22 cellular contexts compared by ENCODE assay signal in the genomic region with DNA sequence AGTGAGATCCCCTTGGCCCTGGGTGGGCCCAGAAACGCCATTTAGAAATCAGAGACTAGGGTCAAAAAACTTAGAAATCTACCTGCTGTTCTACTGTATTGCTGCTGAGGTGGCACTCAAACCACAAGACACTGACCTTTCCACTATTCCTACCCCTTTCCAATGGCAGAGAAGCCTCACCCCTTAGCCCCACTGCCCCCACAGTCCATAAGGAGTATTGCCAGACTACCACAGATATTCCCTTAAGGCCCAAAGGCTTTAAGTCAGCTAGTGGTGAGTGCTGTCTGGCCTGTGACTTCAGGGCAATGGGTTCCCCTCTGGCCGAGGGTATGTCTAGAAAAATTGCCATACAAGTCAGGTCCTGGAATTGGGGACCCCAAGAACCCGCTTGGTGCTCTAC.
DNase-seq lines count a peak whose midpoint lies in the region; ATAC-seq and TF ChIP-seq lines count a peak whose summit lies in the region.
"Had no signal": no experiment of that assay in that cellular context is flagged by ENCODE, and none has a peak within 500 bp of the region (broad histone marks: within the 10 kb centered on the region; RNA-seq: fewer than 3 reads in every experiment).

No MANE protein-coding gene starts in this region.

- CTCF ChIA-PET in HCT116 (lab: Charles Lee), result no interaction called here
- CTCF ChIA-PET in WTC11 (lab: Charles Lee), result interaction anchor here (1.5 kb wide), 1 partner anchor 659 kb away, joined by 3 read pairs; no protein-coding TSS in a partner anchor

- peaks cover 9% of the 10 kb centered on the region for H3K36me3 Mint-ChIP-seq in WTC11

- intact Hi-C loops in HCT116 (cut with micrococcal nuclease) (no loop called here), transverse colon (cut with DNase I; ENCODE audit: low total_unique reads) (no loop called here)

- ATAC-seq in HCT116 (peak; percentile 78), WTC11 (peak; percentile 100)
- ATAC-seq: PC-3, SK-N-SH treated with all-trans-retinoic acid at 6 μM for 48 hours had no signal

- no peak for TF ChIP-seq EP300 in transverse colon (IDR thresholded peaks at IDR 0.05; ENCODE audit: low read depth)

- no peaks in the 10 kb centered on the region for H3K36me3 ChIP-seq in HCT116 (ENCODE audit: control insufficient read depth in 1 of 2, insufficient read depth in 2 of 2, low read length in 2 of 2)
- no peaks in the 10 kb centered on the region for H3K36me3 ChIP-seq in mesendoderm (ENCODE audit: control insufficient read depth, insufficient read depth, low read length)
- H3K36me3 ChIP-seq in transverse colon, result no peaks in the 10 kb centered on the region

- H2AFZ ChIP-seq in HCT116 (ENCODE audit: low read depth, low read length, poor library complexity, severe bottlenecking), result no peak overlapping the region

- no peak overlapping the region for H3K27ac Mint-ChIP-seq in WTC11

- peaks cover 29% of the 10 kb centered on the region for H3K9me3 Mint-ChIP-seq in WTC11

- no peak overlapping the region for H2BK120ac ChIP-seq in mesendoderm (ENCODE audit: low read depth, low read length)

- no peak overlapping the region for H4K5ac ChIP-seq in mesendoderm (ENCODE audit: low read length)

- TF ChIP-seq RAD21 in HCT116 (IDR thresholded peaks at IDR 0.05; ENCODE audit: low read depth), result no peak

- RAD21 ChIA-PET in HCT116 (lab: Charles Lee; ENCODE audit: low non-redundant PET in 1 of 2, low total read pairs in 2 of 2, uncharacterized antibody in 2 of 2, unreplicated experiment in 2 of 2), result no interaction called here

- TF ChIP-seq CTCF in HCT116 (IDR thresholded peaks at IDR 0.05 in 2 of 3, conservative IDR thresholded peaks at IDR 0.05 in 1 of 3; ENCODE audit: borderline replicate concordance in 1 of 3, insufficient read depth in 1 of 3, low read depth in 2 of 3, low read length in 2 of 3), result peak in 1 of 3 experiments; percentile 24; a peak in 1 of 6 replicates
- TF ChIP-seq CTCF in WTC11 (IDR thresholded peaks at IDR 0.05), result no peak
- no peak for TF ChIP-seq CTCF in transverse colon (IDR thresholded peaks at IDR 0.05)

- H3K9ac ChIP-seq in HCT116 (ENCODE audit: low read length) (no peak overlapping the region), mesendoderm (ENCODE audit: low read length) (no peak overlapping the region)

- no peak overlapping the region for H3K18ac ChIP-seq in mesendoderm (ENCODE audit: low read length)

- H3K27me3 Mint-ChIP-seq in WTC11 (ENCODE audit: low read depth), result no peaks in the 10 kb centered on the region

- H4K20me1 ChIP-seq in HCT116 (ENCODE audit: insufficient read depth), result no peaks in the 10 kb centered on the region

- no peak for TF ChIP-seq POLR2A in HCT116 (IDR thresholded peaks at IDR 0.05; ENCODE audit: borderline replicate concordance, extremely low read depth, insufficient read depth, insufficient read length)
- TF ChIP-seq POLR2A in transverse colon (IDR thresholded peaks at IDR 0.05), result no peak

- no peaks in the 10 kb centered on the region for H3K4me1 ChIP-seq in HCT116 (ENCODE audit: control insufficient read depth in 1 of 2, insufficient read depth in 2 of 2, low read length in 2 of 2)
- H3K4me1 ChIP-seq in mesendoderm (ENCODE audit: control insufficient read depth, low read depth, low read length), result no peaks in the 10 kb centered on the region
- no peaks in the 10 kb centered on the region for H3K4me1 ChIP-seq in transverse colon

- no peak overlapping the region for H2BK15ac ChIP-seq in mesendoderm (replicated peaks; ENCODE audit: low read depth)

- no peak overlapping the region for H3K4me3 Mint-ChIP-seq in WTC11

- H3K4me2 ChIP-seq in HCT116 (ENCODE audit: low read length) (no peak overlapping the region), mesendoderm (ENCODE audit: low read length) (no peak overlapping the region)

- H3K4me1 Mint-ChIP-seq in WTC11, result no peaks in the 10 kb centered on the region

- H3K79me1 ChIP-seq in mesendoderm (ENCODE audit: low read length), result no peaks in the 10 kb centered on the region

- H3K9me2 ChIP-seq in HCT116 (ENCODE audit: insufficient read depth), result no peaks in the 10 kb centered on the region

- H3K56ac ChIP-seq in mesendoderm (ENCODE audit: low read length), result no peak overlapping the region

- H2BK5ac ChIP-seq in mesendoderm (ENCODE audit: low read length), result no peak overlapping the region

- H4K8ac ChIP-seq in mesendoderm (ENCODE audit: low read depth, low read length), result no peak overlapping the region

- DNase-seq in DMS53 (lab: John Stamatoyannopoulos, UW), result peak; percentile 37
- DNase-seq in DMS53 treated with DMSO at 0.1 percent for 48 hours (lab: John Stamatoyannopoulos, UW; ENCODE audit: unreplicated experiment), result no peak
- DNase-seq in HCT116 (ENCODE audit: low read depth, low spot score), result no peak
- DNase-seq in WTC11 (ENCODE audit: low spot score), result no peak
- DNase-seq in mesendoderm, result peak; percentile 38
- DNase-seq in T-helper 1 cell, result no peak
- DNase-seq in transverse colon, result no peak
- DNase-seq in effector CD8-positive, alpha-beta T cell (lab: John Stamatoyannopoulos, UW), result no peak
- DNase-seq: AML-193, DMS 273 treated with DMSO at 0.1 percent for 48 hours, GF-D8, NCI-H1105 treated with DMSO at 0.1 percent for 48 hours, NCI-H1694, NCI-H510A treated with DMSO at 0.1 percent for 48 hours, NCI-H774, PC-3, RPMI8226, SHP77 treated with DMSO at 0.1 percent for 48 hours had no signal

- no peak overlapping the region for H3K23ac ChIP-seq in mesendoderm (ENCODE audit: low read length)

- H3K79me2 ChIP-seq in HCT116 (ENCODE audit: insufficient read depth, low read length) (no peaks in the 10 kb centered on the region), mesendoderm (ENCODE audit: control insufficient read depth, insufficient read depth, low read length) (no peaks in the 10 kb centered on the region)

- in situ Hi-C loops in transverse colon (cut with MboI; ENCODE audit: low pct_ligation_motif_present in 1 of 4, low pct_unique_long_range_greater_than_20kb in 1 of 4, low sequenced_read_pairs in 3 of 4), result no loop called here

- BruUV-seq in HCT116 (replicated peaks; lab: Mats Ljungman, UMichigan), result no TSS peak

- no CpG with 5 or more reads among the region's 3 CpGs for WGBS in mesendoderm (ENCODE audit: extremely low coverage, insufficient coverage, low lambda C conversion rate)
- 65 to 91% methylated on average over 2 to 3 of the region's 3 CpGs for WGBS in transverse colon (ENCODE audit: low coverage in 1 of 2), 2 donors

- POLR2A ChIA-PET in HCT116 (lab: Charles Lee), result no interaction called here
- POLR2A ChIA-PET in WTC11 (lab: Charles Lee), result no interaction called here

- H3K27me3 ChIP-seq in HCT116 (ENCODE audit: insufficient read depth, low read length) (no peaks in the 10 kb centered on the region), mesendoderm (ENCODE audit: insufficient read depth, low read length, poor library complexity) (no peaks in the 10 kb centered on the region), transverse colon (no peaks in the 10 kb centered on the region)

- H3K9me3 ChIP-seq in HCT116 (ENCODE audit: control insufficient read depth in 1 of 2, insufficient read depth in 1 of 2, low read depth in 1 of 2, low read length in 2 of 2) (no peaks in the 10 kb centered on the region), transverse colon (no peaks in the 10 kb centered on the region)

- H3K4ac ChIP-seq in mesendoderm (ENCODE audit: low read depth, low read length), result no peak overlapping the region

- H3K4me3 ChIP-seq in HCT116 (replicated peaks in 1 of 2; ENCODE audit: low read depth in 1 of 2, low read length in 2 of 2) (no peak overlapping the region), mesendoderm (ENCODE audit: low read length) (no peak overlapping the region), transverse colon (no peak overlapping the region)

- no peak overlapping the region for H2AK5ac ChIP-seq in mesendoderm (ENCODE audit: low read length)

- H3K27ac ChIP-seq in HCT116 (ENCODE audit: low read depth, low read length), result no peak overlapping the region
- H3K27ac ChIP-seq in mesendoderm (ENCODE audit: low read depth, low read length), result no peak overlapping the region
- no peak overlapping the region for H3K27ac ChIP-seq in transverse colon
- H3K27ac ChIP-seq: 22Rv1, C4-2B, HL-60 had no signal

TF ChIP-seq in HCT116, 20 proteins besides CTCF, POLR2A, EP300 and RAD21:
- TF ChIP-seq CEBPB (IDR thresholded peaks at IDR 0.05; ENCODE audit: low read depth) (no peak), YY1 (IDR thresholded peaks at IDR 0.05; ENCODE audit: extremely low read depth, insufficient replicate concordance, low read depth, low read length) (no peak), CBX3 (IDR thresholded peaks at IDR 0.05; ENCODE audit: low read depth) (no peak)

TF ChIP-seq in WTC11, 78 proteins besides CTCF, POLR2A, EP300 and RAD21 (continues in another document):
- no peak for TF ChIP-seq OVOL2 (CRISPR knock-in tag; IDR thresholded peaks at IDR 0.05; ENCODE audit: borderline replicate concordance)
- TF ChIP-seq MYBL2 (CRISPR knock-in tag; IDR thresholded peaks at IDR 0.05), result no peak
- no peak for TF ChIP-seq IRF2 (CRISPR knock-in tag; IDR thresholded peaks at IDR 0.05; ENCODE audit: borderline replicate concordance, low read depth)
- no peak for TF ChIP-seq ATF6 (CRISPR knock-in tag; IDR thresholded peaks at IDR 0.05)
- TF ChIP-seq, protein P1, sequence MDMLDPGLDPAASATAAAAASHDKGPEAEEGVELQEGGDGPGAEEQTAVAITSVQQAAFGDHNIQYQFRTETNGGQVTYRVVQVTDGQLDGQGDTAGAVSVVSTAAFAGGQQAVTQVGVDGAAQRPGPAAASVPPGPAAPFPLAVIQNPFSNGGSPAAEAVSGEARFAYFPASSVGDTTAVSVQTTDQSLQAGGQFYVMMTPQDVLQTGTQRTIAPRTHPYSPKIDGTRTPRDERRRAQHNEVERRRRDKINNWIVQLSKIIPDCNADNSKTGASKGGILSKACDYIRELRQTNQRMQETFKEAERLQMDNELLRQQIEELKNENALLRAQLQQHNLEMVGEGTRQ (CRISPR knock-in tag; IDR thresholded peaks at IDR 0.05), result no peak
- no peak for TF ChIP-seq ZNF317 (CRISPR knock-in tag; IDR thresholded peaks at IDR 0.05; ENCODE audit: borderline replicate concordance, low read depth)

Comparison
In these comparisons a context has a peak if more than half of its experiments do, and no peak if none do; other contexts are left out.
1. DNase-seq: peak in DMS53 (single experiment) and mesendoderm (single experiment); none in DMS53 treated with DMSO at 0.1 percent for 48 hours (single experiment), HCT116 (single experiment), WTC11 (single experiment), T-helper 1 cell (0 of 5), transverse colon (single experiment) and effector CD8-positive, alpha-beta T cell (single experiment).